8 cellular contexts compared by ENCODE assay signal in genomic region chr10:114821293-114821914, GRCh38. TPM values are rescaled to one million over a fixed set of nuclear protein-coding genes. Genes with fewer than 3 reads are reported as not detected.
A peak's percentile ranks its signal among the peaks of the same experiment; 100 is the strongest.
DNase-seq lines count a peak whose midpoint lies in the region; ATAC-seq and TF ChIP-seq lines count a peak whose summit lies in the region.

TSS of gene FHIP2A (plus strand) at chr10:114821780. CDS start at chr10:114822079, 299 bp downstream.

- H3K4me3 Mint-ChIP-seq in neural crest cell: peak within 1 kb of the TSS; percentile 96

- H3K27me3 Mint-ChIP-seq in neural crest cell (ENCODE audit: low read depth): peaks cover 3% of the 10 kb centered on the region

- H3K27ac Mint-ChIP-seq in neural crest cell (ENCODE audit: unreplicated experiment): peak within 1 kb of the TSS; percentile 87

- H3K9me3 Mint-ChIP-seq in neural crest cell: peaks cover 1% of the 10 kb centered on the region

- peak; percentile 26 for TF ChIP-seq CTCF in fibroblast of villous mesenchyme (IDR thresholded peaks at IDR 0.05; ENCODE audit: insufficient read depth, low read depth, low read length)
- TF ChIP-seq CTCF in neural crest cell (conservative IDR thresholded peaks at IDR 0.05): peak; percentile 70

- peaks cover 5% of the 10 kb centered on the region for H3K36me3 Mint-ChIP-seq in neural crest cell (ENCODE audit: low read depth)

- TF ChIP-seq POLR2A in Raji (IDR thresholded peaks at IDR 0.05; ENCODE audit: insufficient read depth, low read depth, low read length): peak; percentile 51

- peak within 1 kb of the TSS; percentile 77 for H3K4me3 ChIP-seq in fibroblast of villous mesenchyme (ENCODE audit: low read depth, low read length)

- DNase-seq in DMS153 treated with DMSO at 0.1 percent for 48 hours (lab: John Stamatoyannopoulos, UW; ENCODE audit: unreplicated experiment): peak; percentile 50
- DNase-seq in HT-29 (ENCODE audit: low spot score): peak; percentile 81
- peak; percentile 77 for DNase-seq in activated effector memory CD4-positive, alpha-beta T cell treated with Interleukin-2 at 50 U/mL for 16 hours
- peak; percentile 72 for DNase-seq in fibroblast of villous mesenchyme (ENCODE audit: low read depth)
- DNase-seq in neural crest cell (ENCODE audit: low read depth, low spot score): peak; percentile 82
- DNase-seq in stromal cell of bone marrow (ENCODE audit: low read depth): peak; percentile 69

- peaks cover 19% of the 10 kb centered on the region for H3K4me1 Mint-ChIP-seq in neural crest cell

- peak; percentile 68 for ATAC-seq in GM21360 (IDR thresholded peaks at IDR 0.05; ENCODE audit: unreplicated experiment)

RNA-seq across cellular contexts. Expression of gene FHIP2A, which starts in this region (rescaled TPM):
- total RNA-seq in HT-29 (2014; rRNA removed; shearing (Covaris generic)): 1.6 and 3.0 TPM in 2 replicates
- total RNA-seq in fibroblast of villous mesenchyme: 35.1 and 38.0 TPM in 2 replicates
- total RNA-seq in neural crest cell: 14.4 and 17.0 TPM in 2 replicates

Comparison
In these comparisons a context has a peak if more than half of its experiments do, and no peak if none do; other contexts are left out.
1. Peak in every context shown above with its lines: DNase-seq, ATAC-seq and H3K4me3 ChIP-seq.